ENCODE assay signal across 28 cellular contexts in the genomic region with DNA sequence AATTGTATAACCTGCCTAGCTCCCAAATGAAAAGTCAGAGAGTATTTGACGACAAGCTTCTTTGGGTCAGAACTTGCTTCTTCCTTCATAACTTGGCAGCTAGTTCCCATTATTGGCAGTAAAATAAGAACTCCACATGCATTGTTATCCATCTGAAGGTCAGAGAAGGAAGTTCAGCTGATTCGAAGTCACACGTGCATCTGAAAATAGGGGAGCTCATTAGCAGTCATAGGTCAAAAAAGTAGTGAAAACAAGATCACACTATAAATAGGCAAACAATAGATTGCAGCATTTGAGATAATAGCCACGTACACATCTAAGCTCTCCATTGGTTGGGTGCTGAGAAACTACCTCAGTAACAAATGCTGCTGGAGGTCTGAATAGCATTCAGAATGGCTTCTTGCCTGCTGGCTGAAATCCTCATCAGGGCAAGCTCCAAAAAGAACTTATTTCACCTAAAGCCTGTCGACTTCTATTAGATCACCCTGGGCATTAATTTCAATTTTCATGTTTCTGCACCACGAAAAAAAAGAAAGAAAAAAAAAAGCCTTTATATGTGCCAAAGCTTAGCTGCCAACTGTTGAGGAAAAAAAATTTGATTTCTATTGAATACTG.
"Had no signal": no experiment of that assay in that cellular context is flagged by ENCODE, and none has a peak within 500 bp of the region (broad histone marks: within the 10 kb centered on the region; RNA-seq: fewer than 3 reads in every experiment).

No MANE protein-coding gene starts in this region.

- DNase-seq: activated CD4-positive, alpha-beta T cell treated with anti-CD3 and anti-CD28 coated beads for 36 hours; activated CD4-positive, alpha-beta T cell treated with anti-CD3 and anti-CD28 coated beads, Interleukin-2, amount 50 U/mL, for 4 hours; activated CD4-positive, CD25-positive, alpha-beta regulatory T cell; activated CD8-positive, alpha-beta memory T cell treated with anti-CD3 and anti-CD28 coated beads for 24 hours; activated gamma-delta T cell; activated naive CD4-positive, alpha-beta T cell treated with anti-CD3 and anti-CD28 coated beads, Interleukin-2, amount 10 ng/mL, durations not matched to agents 7 days and 5 days; activated naive CD8-positive, alpha-beta T cell treated with anti-CD3 and anti-CD28 coated beads, Interleukin-2, amount 10 ng/mL, durations not matched to agents 7 days and 5 days; activated T-cell treated with anti-CD3 and anti-CD28 coated beads, Interleukin-2, amount 50 U/mL, for 1 hour; effector CD8-positive, alpha-beta T cell; head of caudate nucleus; hippocampal formation; kidney; left colon; midbrain; naive thymus-derived CD4-positive, alpha-beta T cell; occipital lobe; psoas muscle; right cardiac atrium; stimulated activated CD4-positive, alpha-beta T cell treated with anti-CD3 and anti-CD28 coated beads, Interleukin-15, amount 100 ng/mL, for 24 hours; stimulated activated CD4-positive, alpha-beta T cell treated with anti-CD3 and anti-CD28 coated beads, Interleukin-2, amount 100 ng/mL, for 24 hours; stimulated activated naive B cell treated with anti-CD40 and anti-IgM and Interleukin-4, amounts not matched to agents 10 μg/mL and 1 μg/mL and 100 μg/mL, for 72 hours; tibial artery; upper lobe of right lung had no signal

- ATAC-seq: activated CD4-positive, alpha-beta T cell treated with anti-CD3 and anti-CD28 coated beads for 36 hours; gastroesophageal sphincter; left colon; naive thymus-derived CD4-positive, alpha-beta T cell; psoas muscle; right cardiac atrium; stimulated activated naive B cell treated with anti-CD40 and anti-IgM and Interleukin-4, amounts not matched to agents 10 μg/mL and 1 μg/mL and 100 μg/mL, for 72 hours; upper lobe of right lung had no signal

- H3K9ac ChIP-seq: parathyroid adenoma had no signal

- H3K27me3 ChIP-seq: gastroesophageal sphincter, suprapubic skin, tibial artery, upper lobe of right lung had no signal

- H3K4me1 ChIP-seq: gastroesophageal sphincter, parathyroid adenoma, psoas muscle, suprapubic skin, tibial artery, upper lobe of right lung had no signal

- H3K79me2 ChIP-seq: parathyroid adenoma had no signal

- H3K9me3 ChIP-seq: gastroesophageal sphincter, psoas muscle, suprapubic skin, tibial artery, upper lobe of right lung had no signal

- H3K27ac ChIP-seq: gastroesophageal sphincter, parathyroid adenoma, psoas muscle, suprapubic skin, tibial artery, upper lobe of right lung had no signal

- H3K36me3 ChIP-seq: gastroesophageal sphincter, suprapubic skin, tibial artery, upper lobe of right lung had no signal

- H2AFZ ChIP-seq: parathyroid adenoma had no signal

- H3K4me3 ChIP-seq: gastroesophageal sphincter, psoas muscle, suprapubic skin, tibial artery, upper lobe of right lung had no signal

- FAIRE-seq: astrocyte, endometrium, kidney had no signal
